In the genomic region with DNA sequence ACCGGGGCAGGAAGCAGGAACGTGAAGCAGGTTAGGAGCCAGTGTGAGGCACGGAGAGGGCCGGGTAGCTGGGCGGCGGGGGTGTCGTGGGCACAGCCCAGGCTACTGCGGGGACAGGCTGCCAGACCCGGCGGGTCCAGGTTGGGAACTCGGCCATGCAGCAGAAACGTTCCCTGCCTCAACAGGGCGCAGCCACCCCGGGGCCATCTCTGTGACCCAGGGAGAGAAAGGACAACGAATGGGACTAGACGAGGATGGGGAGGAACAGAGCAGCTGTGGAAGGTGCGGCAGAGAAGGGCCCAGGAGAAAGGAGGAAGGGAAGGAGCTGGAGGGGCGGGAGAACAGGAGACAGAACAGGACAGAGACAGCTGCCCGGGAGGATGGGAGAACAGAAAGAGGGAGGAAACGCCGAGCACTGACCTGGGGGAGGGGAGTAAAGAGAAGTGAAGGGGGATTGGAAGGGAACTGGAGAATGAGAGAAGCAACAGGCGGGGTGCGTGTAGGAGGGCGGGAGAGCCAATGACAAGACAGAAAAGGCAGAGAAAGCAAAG, we compare ENCODE assay signal across 21 cellular contexts. TPM values are rescaled to one million over a fixed set of nuclear protein-coding genes. Genes with fewer than 3 reads are reported as not detected.
DNase-seq lines count a peak whose midpoint lies in the region; ATAC-seq, FAIRE-seq and TF ChIP-seq lines count a peak whose summit lies in the region.
"Had no signal": no experiment of that assay in that cellular context is flagged by ENCODE, and none has a peak within 500 bp of the region (broad histone marks: within the 10 kb centered on the region; RNA-seq: fewer than 3 reads in every experiment).

No MANE protein-coding gene starts in this region.

- no peaks in the 10 kb centered on the region for H3K4me1 ChIP-seq in right lobe of liver
- no peaks in the 10 kb centered on the region for H3K4me1 ChIP-seq in HepG2 (ENCODE audit: insufficient read depth, low read length)
- H3K4me1 ChIP-seq: adrenal gland, pancreas, Peyer's patch had no signal

- H3K27ac ChIP-seq in right lobe of liver (no peak overlapping the region), HepG2 (ENCODE audit: extremely low read length, insufficient read depth, low read length) (no peak overlapping the region)
- H3K27ac ChIP-seq: adrenal gland, KMS-11, pancreas, Peyer's patch had no signal

- no peaks in the 10 kb centered on the region for H3K9me3 ChIP-seq in right lobe of liver
- peaks cover 15% of the 10 kb centered on the region for H3K9me3 ChIP-seq in HepG2 (ENCODE audit: low read length)
- H3K9me3 ChIP-seq: adrenal gland, pancreas, Peyer's patch had no signal

- peaks cover 20% of the 10 kb centered on the region for H3K9me3 Mint-ChIP-seq in glutamatergic neuron (ENCODE audit: unreplicated experiment)
- H3K9me3 Mint-ChIP-seq in nephron progenitor cell: peaks cover 58% of the 10 kb centered on the region

- no peak overlapping the region for H3K4me2 ChIP-seq in HepG2 (ENCODE audit: low read depth, low read length)
- H3K4me2 ChIP-seq: KMS-11 had no signal

- H3K27me3 ChIP-seq in right lobe of liver: no peaks in the 10 kb centered on the region
- H3K27me3 ChIP-seq in HepG2 (ENCODE audit: control insufficient read depth in 1 of 2, insufficient read depth in 2 of 2, low read length in 2 of 2): peaks cover 8 to 34% of the 10 kb centered on the region in 2 experiments; a peak in 3 of 5 replicates
- H3K27me3 ChIP-seq: pancreas, Peyer's patch had no signal

- no peak for FAIRE-seq in HepG2 (lab: Jason Lieb, UNC)
- FAIRE-seq: pancreas, urothelium cell line had no signal

- H3K79me2 ChIP-seq in HepG2 (ENCODE audit: insufficient read depth, low read length): no peaks in the 10 kb centered on the region

- H3K4me3 ChIP-seq in right lobe of liver (no peak overlapping the region), HepG2 (replicated peaks in 1 of 3; ENCODE audit: insufficient read depth in 1 of 3, low read depth in 2 of 3, low read length in 3 of 3) (no peak overlapping the region)
- H3K4me3 ChIP-seq: adrenal gland, pancreas, Peyer's patch had no signal

- TF ChIP-seq EP300 in HepG2 (IDR thresholded peaks at IDR 0.05; ENCODE audit: low read depth in 2 of 2, low read length in 2 of 2) (no peak), HepG2 (CRISPR knock-in tag; IDR thresholded peaks at IDR 0.05; ENCODE audit: borderline replicate concordance) (no peak)

- H3K4me3 Mint-ChIP-seq in glutamatergic neuron (ENCODE audit: unreplicated experiment): peak overlapping the region; percentile 61
- peak overlapping the region; percentile 74 for H3K4me3 Mint-ChIP-seq in nephron progenitor cell
- H3K4me3 Mint-ChIP-seq: activated CD8-positive, alpha-beta T cell treated with anti-CD3 and anti-CD28 coated beads, Interleukin-2, amount 10 ng/mL, durations not matched to agents 7 days and 5 days had no signal

- H3K27me3 Mint-ChIP-seq in glutamatergic neuron (ENCODE audit: unreplicated experiment) (peaks cover 15% of the 10 kb centered on the region), nephron progenitor cell (ENCODE audit: low read depth, poor library complexity) (peaks cover 3% of the 10 kb centered on the region)
- H3K27me3 Mint-ChIP-seq: CD4-positive, alpha-beta memory T cell had no signal

- H3K9ac ChIP-seq in HepG2 (ENCODE audit: insufficient read depth, low read depth, low read length): no peak overlapping the region
- H3K9ac ChIP-seq: KMS-11 had no signal

- H3K36me3 ChIP-seq in right lobe of liver (no peaks in the 10 kb centered on the region), HepG2 (replicated peaks in 1 of 2; ENCODE audit: control insufficient read depth in 1 of 2, insufficient read depth in 2 of 2, low read length in 2 of 2) (no peaks in the 10 kb centered on the region)
- H3K36me3 ChIP-seq: adrenal gland, pancreas had no signal

- in situ Hi-C loops in HepG2 (cut with HindIII; ENCODE audit: extremely low pct_ligation_motif_present, low pct_unique_long_range_greater_than_20kb): no loop called here

- no peak for TF ChIP-seq RAD21 in HepG2 (CRISPR knock-in tag; IDR thresholded peaks at IDR 0.05)

- H3K27ac Mint-ChIP-seq in glutamatergic neuron (ENCODE audit: unreplicated experiment): peak overlapping the region; percentile 78
- H3K27ac Mint-ChIP-seq in nephron progenitor cell: no peak overlapping the region
- H3K27ac Mint-ChIP-seq: activated CD8-positive, alpha-beta T cell treated with anti-CD3 and anti-CD28 coated beads, Interleukin-2, amount 10 ng/mL, durations not matched to agents 7 days and 5 days had no signal

- no peaks in the 10 kb centered on the region for H4K20me1 ChIP-seq in HepG2 (ENCODE audit: insufficient read depth, low read length)

- H3K36me3 Mint-ChIP-seq in glutamatergic neuron (ENCODE audit: unreplicated experiment) (peaks cover 21% of the 10 kb centered on the region), nephron progenitor cell (ENCODE audit: low read depth) (peaks cover 50% of the 10 kb centered on the region)

- intact Hi-C loops in right lobe of liver (cut with DNase I) (no loop called here), HepG2 (cut with micrococcal nuclease; ENCODE audit: unreplicated experiment) (no loop called here)

- POLR2A ChIA-PET in HepG2 (lab: Yijun Ruan, JAX): no interaction called here

- no TSS peak for BruUV-seq in HepG2 (replicated peaks; lab: Mats Ljungman, UMichigan)

- TF ChIP-seq CTCF in right lobe of liver (IDR thresholded peaks at IDR 0.05) (no peak), HepG2 (CRISPR knock-in tag; IDR thresholded peaks at IDR 0.05) (no peak), glutamatergic neuron (IDR thresholded peaks at IDR 0.05; ENCODE audit: partially characterized antibody, unreplicated experiment) (no peak), nephron progenitor cell (IDR thresholded peaks at IDR 0.05) (no peak)

- DNase-seq in right lobe of liver (peak in 2 of 3 donors; percentile 40), HepG2 (ENCODE audit: low spot score) (no peak), glutamatergic neuron (no peak), nephron progenitor cell (no peak), HCEC 1CT (no peak), glomerular visceral epithelial cell (ENCODE audit: extremely low spot score) (no peak), RPMI8226 (no peak)
- DNase-seq in activated T-cell treated with anti-CD3 and anti-CD28 coated beads, Interleukin-2, amount 50 U/mL, for 48 hours: no peak
- DNase-seq: activated CD8-positive, alpha-beta T cell treated with anti-CD3 and anti-CD28 coated beads, Interleukin-2, amount 10 ng/mL, durations not matched to agents 7 days and 5 days; adrenal gland; CD4-positive, alpha-beta memory T cell; DND-41; foreskin melanocyte; NCI-H1105; NCI-H748 treated with DMSO at 0.1 percent for 48 hours; stimulated activated naive CD4-positive, alpha-beta T cell had no signal

- CTCF ChIA-PET in HepG2 (lab: Yijun Ruan, JAX; ENCODE audit: low intra/inter-chr PET ratio, low total read pairs): no interaction called here

- ATAC-seq in right lobe of liver: peak in 3 of 4 donors; percentile 7 to 58 (median 37)
- no peak for ATAC-seq in HepG2
- ATAC-seq: activated CD8-positive, alpha-beta T cell treated with anti-CD3 and anti-CD28 coated beads, Interleukin-2, amount 10 ng/mL, durations not matched to agents 7 days and 5 days had no signal

- WGBS in right lobe of liver (ENCODE audit: insufficient coverage, low coverage, low lambda C conversion rate, missing lambda C conversion rate): 36% methylated on average over 12 of the region's 24 CpGs
- WGBS in HepG2 (ENCODE audit: low lambda C conversion rate): 31% methylated on average over 24 of the region's 24 CpGs

- peaks cover 21% of the 10 kb centered on the region for H3K4me1 Mint-ChIP-seq in glutamatergic neuron (ENCODE audit: low read depth, unreplicated experiment)
- H3K4me1 Mint-ChIP-seq in nephron progenitor cell: peaks cover 46% of the 10 kb centered on the region

- TF ChIP-seq POLR2A in right lobe of liver (IDR thresholded peaks at IDR 0.05) (no peak), HepG2 (IDR thresholded peaks at IDR 0.05; ENCODE audit: insufficient read depth in 1 of 2, low read depth in 2 of 2, low read length in 2 of 2) (no peak)

- no peak overlapping the region for H2AFZ ChIP-seq in HepG2 (ENCODE audit: low read length)

RNA-seq across cellular contexts. Expression of a gene that starts 12.9 kb away (rescaled TPM):
- total RNA-seq in right lobe of liver (1 to 10 TPM in 5 of 6 experiments, under 1 TPM in 1; 0.68 to 2.3 (median 1.5) TPM), HepG2 (2016; rRNA removed; fragmentation: Illumina TruSeq; extraction: Trizol) (not detected in 2 replicates), glutamatergic neuron (ENCODE audit: unreplicated experiment) (5.2 TPM)
- total RNA-seq in HepG2 (2016; cell fraction: cytosol; rRNA removed; fragmentation: Illumina TruSeq; extraction: Trizol; ENCODE audit: low read depth): not detected in 2 replicates
- total RNA-seq in HepG2 (2016; cell fraction: insoluble cytoplasmic fraction; rRNA removed; fragmentation: Illumina TruSeq; extraction: Trizol): not detected in 2 replicates
- not detected in 2 replicates for total RNA-seq in HepG2 (2016; cell fraction: membrane; rRNA removed; fragmentation: Illumina TruSeq; extraction: Trizol)
- total RNA-seq in HepG2 (2016; cell fraction: nucleus; rRNA removed; fragmentation: Illumina TruSeq; extraction: Trizol): not detected in 2 replicates
- polyA plus RNA-seq in HepG2 (2011; rRNA removed): not detected in 2 replicates
- not detected in 2 replicates for polyA plus RNA-seq in HepG2 (2011; cell fraction: cytosol; rRNA removed)
- not detected in 2 replicates for polyA plus RNA-seq in HepG2 (2011; cell fraction: nucleus; rRNA removed)
- polyA plus RNA-seq in HepG2 (2012): not detected in 2 replicates
- polyA plus RNA-seq in HepG2 (2016; cell fraction: cytosol; fragmentation: Illumina TruSeq; extraction: Trizol; ENCODE audit: low read depth): not detected in 2 replicates
- polyA plus RNA-seq in HepG2 (2016; cell fraction: insoluble cytoplasmic fraction; fragmentation: Illumina TruSeq; extraction: Trizol; ENCODE audit: low read depth): not detected in 2 replicates
- not detected in 2 replicates for polyA plus RNA-seq in HepG2 (2016; cell fraction: membrane; fragmentation: Illumina TruSeq; extraction: Trizol; ENCODE audit: low read depth)
- polyA plus RNA-seq in HepG2 (2016; cell fraction: nucleus; fragmentation: Illumina TruSeq; extraction: Trizol; ENCODE audit: insufficient read depth, low read depth): not detected in 2 replicates
- polyA minus RNA-seq in HepG2 (2011; rRNA and poly(A)+ RNA removed; ENCODE audit: low replicate concordance): 5.1 TPM in 1 of 2 replicates, not detected in the other
- polyA minus RNA-seq in HepG2 (2011; cell fraction: cytosol; rRNA and poly(A)+ RNA removed): not detected in 2 replicates
- polyA minus RNA-seq in HepG2 (2011; cell fraction: nucleus; rRNA and poly(A)+ RNA removed): not detected in 2 replicates

RNA-seq across cellular contexts. Expression of a gene that starts 13.2 kb away (rescaled TPM):
- 10 to 100 TPM; 48.6 to 82.8 (median 74.2) TPM for total RNA-seq in right lobe of liver
- not detected in 2 replicates for total RNA-seq in HepG2 (2016; rRNA removed; fragmentation: Illumina TruSeq; extraction: Trizol)
- not detected in 2 replicates for total RNA-seq in HepG2 (2016; cell fraction: cytosol; rRNA removed; fragmentation: Illumina TruSeq; extraction: Trizol; ENCODE audit: low read depth)
- not detected in 2 replicates for total RNA-seq in HepG2 (2016; cell fraction: insoluble cytoplasmic fraction; rRNA removed; fragmentation: Illumina TruSeq; extraction: Trizol)
- not detected in 2 replicates for total RNA-seq in HepG2 (2016; cell fraction: membrane; rRNA removed; fragmentation: Illumina TruSeq; extraction: Trizol)
- total RNA-seq in HepG2 (2016; cell fraction: nucleus; rRNA removed; fragmentation: Illumina TruSeq; extraction: Trizol): not detected in 2 replicates
- polyA plus RNA-seq in HepG2 (2011; rRNA removed): not detected in 2 replicates
- 0.04 TPM in 1 of 2 replicates, not detected in the other for polyA plus RNA-seq in HepG2 (2011; cell fraction: cytosol; rRNA removed)
- 0.19 TPM in 1 of 2 replicates, not detected in the other for polyA plus RNA-seq in HepG2 (2011; cell fraction: nucleus; rRNA removed)
- not detected in 2 replicates for polyA plus RNA-seq in HepG2 (2012)
- polyA plus RNA-seq in HepG2 (2016; cell fraction: cytosol; fragmentation: Illumina TruSeq; extraction: Trizol; ENCODE audit: low read depth): not detected in 2 replicates
- polyA plus RNA-seq in HepG2 (2016; cell fraction: insoluble cytoplasmic fraction; fragmentation: Illumina TruSeq; extraction: Trizol; ENCODE audit: low read depth): not detected in 2 replicates
- polyA plus RNA-seq in HepG2 (2016; cell fraction: membrane; fragmentation: Illumina TruSeq; extraction: Trizol; ENCODE audit: low read depth): not detected in 2 replicates
- polyA plus RNA-seq in HepG2 (2016; cell fraction: nucleus; fragmentation: Illumina TruSeq; extraction: Trizol; ENCODE audit: insufficient read depth, low read depth): not detected in 2 replicates
- 0.06 and 36.3 TPM in 2 replicates for polyA minus RNA-seq in HepG2 (2011; rRNA and poly(A)+ RNA removed; ENCODE audit: low replicate concordance)
- polyA minus RNA-seq in HepG2 (2011; cell fraction: cytosol; rRNA and poly(A)+ RNA removed): 0.69 and 2.2 TPM in 2 replicates
- polyA minus RNA-seq in HepG2 (2011; cell fraction: nucleus; rRNA and poly(A)+ RNA removed): 0.25 and 1.0 TPM in 2 replicates
- total RNA-seq in glutamatergic neuron (ENCODE audit: unreplicated experiment): 98.8 TPM

RNA-seq across cellular contexts. Expression of a gene that starts 21.5 kb away (rescaled TPM):
- total RNA-seq in right lobe of liver (10 to 100 TPM; 15.0 to 27.5 (median 19.1) TPM), HepG2 (2016; rRNA removed; fragmentation: Illumina TruSeq; extraction: Trizol) (2.0 and 2.3 TPM in 2 replicates), glutamatergic neuron (ENCODE audit: unreplicated experiment) (19.1 TPM)
- 2.6 and 3.1 TPM in 2 replicates for total RNA-seq in HepG2 (2016; cell fraction: cytosol; rRNA removed; fragmentation: Illumina TruSeq; extraction: Trizol; ENCODE audit: low read depth)
- 3.2 and 3.4 TPM in 2 replicates for total RNA-seq in HepG2 (2016; cell fraction: insoluble cytoplasmic fraction; rRNA removed; fragmentation: Illumina TruSeq; extraction: Trizol)
- total RNA-seq in HepG2 (2016; cell fraction: membrane; rRNA removed; fragmentation: Illumina TruSeq; extraction: Trizol): 3.4 and 3.5 TPM in 2 replicates
- 0.56 and 1.7 TPM in 2 replicates for total RNA-seq in HepG2 (2016; cell fraction: nucleus; rRNA removed; fragmentation: Illumina TruSeq; extraction: Trizol)
- 4.1 and 5.2 TPM in 2 replicates for polyA plus RNA-seq in HepG2 (2011; rRNA removed)
- 4.6 and 10.0 TPM in 2 replicates for polyA plus RNA-seq in HepG2 (2011; cell fraction: cytosol; rRNA removed)
- polyA plus RNA-seq in HepG2 (2011; cell fraction: nucleus; rRNA removed): 6.9 and 8.9 TPM in 2 replicates
- polyA plus RNA-seq in HepG2 (2012): 1.6 and 3.0 TPM in 2 replicates
- polyA plus RNA-seq in HepG2 (2016; cell fraction: cytosol; fragmentation: Illumina TruSeq; extraction: Trizol; ENCODE audit: low read depth): 3.7 and 4.0 TPM in 2 replicates
- polyA plus RNA-seq in HepG2 (2016; cell fraction: insoluble cytoplasmic fraction; fragmentation: Illumina TruSeq; extraction: Trizol; ENCODE audit: low read depth): 2.9 and 3.0 TPM in 2 replicates
- polyA plus RNA-seq in HepG2 (2016; cell fraction: membrane; fragmentation: Illumina TruSeq; extraction: Trizol; ENCODE audit: low read depth): 4.1 and 4.4 TPM in 2 replicates
- polyA plus RNA-seq in HepG2 (2016; cell fraction: nucleus; fragmentation: Illumina TruSeq; extraction: Trizol; ENCODE audit: insufficient read depth, low read depth): 2.7 and 4.3 TPM in 2 replicates
- polyA minus RNA-seq in HepG2 (2011; rRNA and poly(A)+ RNA removed; ENCODE audit: low replicate concordance): 2.9 and 4.4 TPM in 2 replicates
- 2.6 TPM in 1 of 2 replicates, not detected in the other for polyA minus RNA-seq in HepG2 (2011; cell fraction: cytosol; rRNA and poly(A)+ RNA removed)
- 1.9 and 2.2 TPM in 2 replicates for polyA minus RNA-seq in HepG2 (2011; cell fraction: nucleus; rRNA and poly(A)+ RNA removed)

RNA-seq across cellular contexts. Expression of a gene that starts 24.2 kb away (rescaled TPM):
- total RNA-seq in right lobe of liver (10 to 100 TPM; 22.1 to 67.8 (median 44.8) TPM), HepG2 (2016; rRNA removed; fragmentation: Illumina TruSeq; extraction: Trizol) (1.1 and 2.2 TPM in 2 replicates), glutamatergic neuron (ENCODE audit: unreplicated experiment) (not detected)
- total RNA-seq in HepG2 (2016; cell fraction: cytosol; rRNA removed; fragmentation: Illumina TruSeq; extraction: Trizol; ENCODE audit: low read depth): 1.4 and 2.5 TPM in 2 replicates
- total RNA-seq in HepG2 (2016; cell fraction: insoluble cytoplasmic fraction; rRNA removed; fragmentation: Illumina TruSeq; extraction: Trizol): 1.4 and 2.5 TPM in 2 replicates
- total RNA-seq in HepG2 (2016; cell fraction: membrane; rRNA removed; fragmentation: Illumina TruSeq; extraction: Trizol): 1.4 and 1.7 TPM in 2 replicates
- 1.7 and 2.8 TPM in 2 replicates for total RNA-seq in HepG2 (2016; cell fraction: nucleus; rRNA removed; fragmentation: Illumina TruSeq; extraction: Trizol)
- polyA plus RNA-seq in HepG2 (2011; rRNA removed): 3.3 and 4.0 TPM in 2 replicates
- 2.0 and 2.9 TPM in 2 replicates for polyA plus RNA-seq in HepG2 (2011; cell fraction: cytosol; rRNA removed)
- 18.4 and 19.8 TPM in 2 replicates for polyA plus RNA-seq in HepG2 (2011; cell fraction: nucleus; rRNA removed)
- 4.3 and 4.8 TPM in 2 replicates for polyA plus RNA-seq in HepG2 (2012)
- 2.7 and 3.3 TPM in 2 replicates for polyA plus RNA-seq in HepG2 (2016; cell fraction: cytosol; fragmentation: Illumina TruSeq; extraction: Trizol; ENCODE audit: low read depth)
- polyA plus RNA-seq in HepG2 (2016; cell fraction: insoluble cytoplasmic fraction; fragmentation: Illumina TruSeq; extraction: Trizol; ENCODE audit: low read depth): 1.4 and 1.8 TPM in 2 replicates
- 2.6 and 2.7 TPM in 2 replicates for polyA plus RNA-seq in HepG2 (2016; cell fraction: membrane; fragmentation: Illumina TruSeq; extraction: Trizol; ENCODE audit: low read depth)
- polyA plus RNA-seq in HepG2 (2016; cell fraction: nucleus; fragmentation: Illumina TruSeq; extraction: Trizol; ENCODE audit: insufficient read depth, low read depth): 1.6 and 6.8 TPM in 2 replicates
- 1.3 TPM in 1 of 2 replicates, not detected in the other for polyA minus RNA-seq in HepG2 (2011; rRNA and poly(A)+ RNA removed; ENCODE audit: low replicate concordance)
- 0.79 and 2.3 TPM in 2 replicates for polyA minus RNA-seq in HepG2 (2011; cell fraction: cytosol; rRNA and poly(A)+ RNA removed)
- 0.64 and 2.4 TPM in 2 replicates for polyA minus RNA-seq in HepG2 (2011; cell fraction: nucleus; rRNA and poly(A)+ RNA removed)
- total RNA-seq: activated CD8-positive, alpha-beta T cell treated with anti-CD3 and anti-CD28 coated beads, Interleukin-2, amount 10 ng/mL, durations not matched to agents 7 days and 5 days; CD4-positive, alpha-beta memory T cell had no signal
- polyA plus RNA-seq: CD4-positive, alpha-beta memory T cell had no signal

RNA-seq across cellular contexts. Expression of a gene that starts 56.8 kb away (rescaled TPM):
- total RNA-seq in right lobe of liver: under 1 TPM in 3 of 6 experiments, not detected in 3; 0.12 to 0.56 (median 0.30) TPM
- 0.67 TPM in 1 of 2 replicates, not detected in the other for total RNA-seq in HepG2 (2016; rRNA removed; fragmentation: Illumina TruSeq; extraction: Trizol)
- not detected in 2 replicates for total RNA-seq in HepG2 (2016; cell fraction: cytosol; rRNA removed; fragmentation: Illumina TruSeq; extraction: Trizol; ENCODE audit: low read depth)
- total RNA-seq in HepG2 (2016; cell fraction: insoluble cytoplasmic fraction; rRNA removed; fragmentation: Illumina TruSeq; extraction: Trizol): not detected in 2 replicates
- not detected in 2 replicates for total RNA-seq in HepG2 (2016; cell fraction: membrane; rRNA removed; fragmentation: Illumina TruSeq; extraction: Trizol)
- not detected in 2 replicates for total RNA-seq in HepG2 (2016; cell fraction: nucleus; rRNA removed; fragmentation: Illumina TruSeq; extraction: Trizol)
- 0.01 TPM in 1 of 2 replicates, not detected in the other for polyA plus RNA-seq in HepG2 (2011; rRNA removed)
- polyA plus RNA-seq in HepG2 (2011; cell fraction: cytosol; rRNA removed): 0.01 and 0.03 TPM in 2 replicates
- polyA plus RNA-seq in HepG2 (2011; cell fraction: nucleus; rRNA removed): 0.05 and 0.24 TPM in 2 replicates
- polyA plus RNA-seq in HepG2 (2012): not detected in 2 replicates
- polyA plus RNA-seq in HepG2 (2016; cell fraction: cytosol; fragmentation: Illumina TruSeq; extraction: Trizol; ENCODE audit: low read depth): not detected in 2 replicates
- polyA plus RNA-seq in HepG2 (2016; cell fraction: insoluble cytoplasmic fraction; fragmentation: Illumina TruSeq; extraction: Trizol; ENCODE audit: low read depth): not detected in 2 replicates
- not detected in 2 replicates for polyA plus RNA-seq in HepG2 (2016; cell fraction: membrane; fragmentation: Illumina TruSeq; extraction: Trizol; ENCODE audit: low read depth)
- polyA plus RNA-seq in HepG2 (2016; cell fraction: nucleus; fragmentation: Illumina TruSeq; extraction: Trizol; ENCODE audit: insufficient read depth, low read depth): not detected in 2 replicates
- not detected in 2 replicates for polyA minus RNA-seq in HepG2 (2011; rRNA and poly(A)+ RNA removed; ENCODE audit: low replicate concordance)
- not detected in 2 replicates for polyA minus RNA-seq in HepG2 (2011; cell fraction: cytosol; rRNA and poly(A)+ RNA removed)
- not detected in 2 replicates for polyA minus RNA-seq in HepG2 (2011; cell fraction: nucleus; rRNA and poly(A)+ RNA removed)
- total RNA-seq in glutamatergic neuron (ENCODE audit: unreplicated experiment): 0.61 TPM
- total RNA-seq: A673; activated CD8-positive, alpha-beta T cell treated with anti-CD3 and anti-CD28 coated beads, Interleukin-2, amount 10 ng/mL, durations not matched to agents 7 days and 5 days; CD4-positive, alpha-beta memory T cell; Peyer's patch had no signal

Comparison
In these comparisons a context has a peak if more than half of its experiments do, and no peak if none do; other contexts are left out.
1. DNase-seq: peak in right lobe of liver (2 of 3); none in HepG2 (single experiment), glutamatergic neuron (single experiment), nephron progenitor cell (single experiment), HCEC 1CT (single experiment), activated T-cell treated with anti-CD3 and anti-CD28 coated beads, Interleukin-2, amount 50 U/mL, for 48 hours (0 of 2), glomerular visceral epithelial cell (single experiment) and RPMI8226 (single experiment).
2. RNA of a gene that starts 13.2 kb away (total RNA-seq): 98.8 TPM in glutamatergic neuron (single experiment) and 48.6 to 82.8 TPM in right lobe of liver; not detected in HepG2; every median in the first group is over 10 times any median in the second.